8 cellular contexts compared by ENCODE assay signal in the genomic region with DNA sequence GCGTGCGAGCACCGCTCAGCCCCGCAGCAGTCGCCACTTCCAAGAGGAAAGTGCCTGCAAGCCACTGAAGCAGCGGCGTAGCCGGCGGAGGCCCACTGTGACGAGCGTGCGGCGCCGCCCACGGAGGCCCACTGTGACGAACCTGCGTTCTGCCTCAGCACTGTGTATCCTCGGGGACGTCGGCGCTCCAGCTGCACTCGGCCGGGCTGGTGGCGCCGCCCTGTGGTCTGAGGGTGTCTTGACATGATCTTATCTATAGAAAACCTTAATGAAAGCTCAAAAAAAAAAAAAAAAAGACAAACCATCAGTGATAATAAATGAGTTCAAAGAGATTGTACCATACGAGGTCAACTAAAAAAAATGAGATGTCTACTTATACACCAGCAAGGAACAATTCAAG. TPM values are rescaled to one million over a fixed set of nuclear protein-coding genes. Genes with fewer than 3 reads are reported as not detected.
DNase-seq lines count a peak whose midpoint lies in the region; ATAC-seq, FAIRE-seq and TF ChIP-seq lines count a peak whose summit lies in the region.
"Not testable (repeated sequence)": the region's sequence is repeated elsewhere in the genome, so short reads cannot be mapped to it uniquely, and the experiment has no call there.

Gene RGPD8 (minus strand): TSS at position 166 of the 400 bp plus-strand sequence. CDS start 192 bp downstream, outside the sequence.

- H3K4me1 ChIP-seq in OCI-LY7 (ENCODE audit: insufficient read depth, low read length, poor library complexity, severe bottlenecking); endothelial cell of umbilical vein (ENCODE audit: control insufficient read depth, extremely low read depth, insufficient read depth, low read length); lung (ENCODE audit: control insufficient read depth in 2 of 2, insufficient read depth in 2 of 2, low read length in 2 of 2): not testable (repeated sequence)

- ATAC-seq in GM18867 (IDR thresholded peaks at IDR 0.05; ENCODE audit: unreplicated experiment), result peak; percentile 89
- peak; percentile 90 for ATAC-seq in HG02938 (IDR thresholded peaks at IDR 0.05; ENCODE audit: unreplicated experiment)
- ATAC-seq in activated T-cell treated with anti-CD3 and anti-CD28 coated beads, Interleukin-2, amount 50 U/mL, for 4 hours, result peak; percentile 99 to 100
- ATAC-seq in lung (ENCODE audit: insufficient read depth, low FRiP score), result peak; percentile 100

- peak; percentile 77 for DNase-seq in A172 (ENCODE audit: low spot score)
- DNase-seq in OCI-LY7 (ENCODE audit: low spot score), result peak; percentile 68
- DNase-seq in activated T-cell treated with anti-CD3 and anti-CD28 coated beads, Interleukin-2, amount 50 U/mL, for 4 hours, result peak; percentile 92
- DNase-seq in endothelial cell of umbilical vein (ENCODE audit: low read depth, low spot score), result peak; percentile 92
- peak; percentile 91 for DNase-seq in lung (ENCODE audit: low spot score)
- peak; percentile 73 to 79 for DNase-seq in stimulated activated CD4-positive, alpha-beta T cell treated with anti-CD3 and anti-CD28 coated beads, Interleukin-1b, Interleukin-23, amount 100 ng/mL, for 1 hour (ENCODE audit: low read depth in 2 of 2)

- intact Hi-C loops in OCI-LY7 (cut with micrococcal nuclease; ENCODE audit: unreplicated experiment), result not testable (repeated sequence)
- intact Hi-C loops in endothelial cell of umbilical vein (cut with micrococcal nuclease), result loop anchor here (2.0 to 5.0 kb wide), 2 partner anchors 176 to 313 kb away; partner anchors contain the start of gene ZC3H8

- H3K9me3 ChIP-seq in OCI-LY7 (ENCODE audit: low read length); endothelial cell of umbilical vein (replicated peaks; ENCODE audit: control insufficient read depth, insufficient read depth, low read length); lung (ENCODE audit: control insufficient read depth in 2 of 2, insufficient read depth in 1 of 2, low read length in 1 of 2): not testable (repeated sequence)

- not testable (repeated sequence) for H4K20me1 ChIP-seq in OCI-LY7 (ENCODE audit: insufficient read depth, low read length); endothelial cell of umbilical vein (replicated peaks; ENCODE audit: control insufficient read depth, extremely low read depth, insufficient read depth, low read length)

- H3K4me3 ChIP-seq in OCI-LY7 (ENCODE audit: low read depth, low read length, poor library complexity, severe bottlenecking); lung: not testable (repeated sequence)
- H3K4me3 ChIP-seq in endothelial cell of umbilical vein (replicated peaks in 1 of 3; ENCODE audit: insufficient read depth in 1 of 3, low read depth in 1 of 3, low read length in 3 of 3), result peak within 1 kb of the TSS in 2 of 3 experiments; percentile 38 to 48

- not testable (repeated sequence) for H2AFZ ChIP-seq in OCI-LY7 (ENCODE audit: low read length)
- H2AFZ ChIP-seq in endothelial cell of umbilical vein (ENCODE audit: low read depth, low read length), result peak within 1 kb of the TSS; percentile 70

- not testable (repeated sequence) for H3K4me2 ChIP-seq in OCI-LY7 (ENCODE audit: low read length)
- H3K4me2 ChIP-seq in endothelial cell of umbilical vein (ENCODE audit: insufficient read depth, low read length), result peak within 1 kb of the TSS; percentile 42

- not testable (repeated sequence) for H3K27ac ChIP-seq in OCI-LY7 (ENCODE audit: low read depth, low read length, poor library complexity, severe bottlenecking)
- H3K27ac ChIP-seq in endothelial cell of umbilical vein (ENCODE audit: insufficient read depth, low read depth, low read length), result peak within 1 kb of the TSS; percentile 37
- H3K27ac ChIP-seq in lung (ENCODE audit: low read depth in 1 of 2, low read length in 1 of 2), result peak within 1 kb of the TSS in 1 of 2 donors; percentile 83

- H3K9ac ChIP-seq in endothelial cell of umbilical vein (replicated peaks; ENCODE audit: extremely low read depth, insufficient read depth, low read length), result not testable (repeated sequence)

- peaks cover 14% of the 10 kb centered on the region for H3K4me1 Mint-ChIP-seq in activated T-cell treated with anti-CD3 and anti-CD28 coated beads, Interleukin-2, amount 50 U/mL, for 4 hours (ENCODE audit: low read depth)

- 0% methylated on average over 7 to 17 of the region's 26 CpGs for WGBS in lung, 2 donors

- TF ChIP-seq CTCF in OCI-LY7 (conservative IDR thresholded peaks at IDR 0.05; ENCODE audit: low read length) (peak; percentile 61), endothelial cell of umbilical vein (IDR thresholded peaks at IDR 0.05; ENCODE audit: extremely low read depth in 1 of 2, insufficient read depth in 1 of 2, low read depth in 1 of 2, low read length in 2 of 2) (peak; percentile 29 to 49), lung (IDR thresholded peaks at IDR 0.05; ENCODE audit: control extremely low read depth, extremely low read depth) (peak; percentile 65)

- H3K27me3 Mint-ChIP-seq in activated T-cell treated with anti-CD3 and anti-CD28 coated beads, Interleukin-2, amount 50 U/mL, for 4 hours (ENCODE audit: low read depth), result peaks cover 13% of the 10 kb centered on the region

- CTCF ChIA-PET in OCI-LY7 (lab: Charles Lee; ENCODE audit: unreplicated experiment), result not testable (repeated sequence)
- CTCF ChIA-PET in endothelial cell of umbilical vein (lab: Charles Lee), result interaction anchor here (0.6 to 1.8 kb wide), 13 partner anchors 40 to 546 kb away, joined by 3 to 33 read pairs (median 4); no protein-coding TSS in a partner anchor

- not testable (repeated sequence) for H3K36me3 ChIP-seq in OCI-LY7 (ENCODE audit: insufficient read depth, low read length); endothelial cell of umbilical vein (ENCODE audit: control insufficient read depth in 2 of 2, extremely low read depth in 1 of 2, insufficient read depth in 2 of 2, low read length in 2 of 2); lung (ENCODE audit: control insufficient read depth in 2 of 2, insufficient read depth in 2 of 2, low read length in 2 of 2)

- peak within 1 kb of the TSS; percentile 83 for H3K4me3 Mint-ChIP-seq in activated T-cell treated with anti-CD3 and anti-CD28 coated beads, Interleukin-2, amount 50 U/mL, for 4 hours

- H3K9me3 Mint-ChIP-seq in activated T-cell treated with anti-CD3 and anti-CD28 coated beads, Interleukin-2, amount 50 U/mL, for 4 hours, result not testable (repeated sequence)

- not testable (repeated sequence) for H3K9me2 ChIP-seq in OCI-LY7 (ENCODE audit: insufficient read depth, low read length)

- TF ChIP-seq POLR2A in endothelial cell of umbilical vein (IDR thresholded peaks at IDR 0.05; ENCODE audit: low read depth, low read length), result not testable (repeated sequence)

- dilution Hi-C loops in endothelial cell of umbilical vein (cut with MboI; ENCODE audit: extremely low pct_ligation_motif_present, low sequenced_read_pairs), result not testable (repeated sequence)

- not testable (repeated sequence) for BruUV-seq in OCI-LY7 (replicated peaks; lab: Mats Ljungman, UMichigan); endothelial cell of umbilical vein (replicated peaks; lab: Mats Ljungman, UMichigan)

- H3K36me3 Mint-ChIP-seq in activated T-cell treated with anti-CD3 and anti-CD28 coated beads, Interleukin-2, amount 50 U/mL, for 4 hours (ENCODE audit: insufficient read depth), result not testable (repeated sequence)

- H3K27me3 ChIP-seq in endothelial cell of umbilical vein (ENCODE audit: control insufficient read depth in 2 of 2, insufficient read depth in 2 of 2, low read length in 2 of 2); lung (ENCODE audit: control insufficient read depth, insufficient read depth): not testable (repeated sequence)

- FAIRE-seq in endothelial cell of umbilical vein (lab: Jason Lieb, UNC), result not testable (repeated sequence)

- not testable (repeated sequence) for H3K9me1 ChIP-seq in endothelial cell of umbilical vein (replicated peaks; ENCODE audit: control insufficient read depth, extremely low read depth, insufficient read depth, low read length)

- not testable (repeated sequence) for H3K79me2 ChIP-seq in OCI-LY7 (ENCODE audit: insufficient read depth, low read depth, low read length); endothelial cell of umbilical vein (ENCODE audit: control insufficient read depth, insufficient read depth, low read length)

- POLR2A ChIA-PET in OCI-LY7 (lab: Charles Lee), result not testable (repeated sequence)
- POLR2A ChIA-PET in endothelial cell of umbilical vein (lab: Charles Lee), result interaction anchor here (0.6 to 0.9 kb wide), 4 partner anchors 179 to 536 kb away, joined by 3 to 6 read pairs (median 3); partner anchors contain the start of gene ZC3H8

TF ChIP-seq in endothelial cell of umbilical vein, 7 proteins besides CTCF, POLR2A, EP300 and RAD21:
- TF ChIP-seq GATA2 (IDR thresholded peaks at IDR 0.05; ENCODE audit: insufficient read depth, insufficient read length, low read depth, low read length), result peak; percentile 69

RNA-seq across cellular contexts. Expression of gene RGPD8, which starts in this region (rescaled TPM):
- total RNA-seq in A172 (2014; rRNA removed; shearing (Covaris generic)), result 3.6 and 4.3 TPM in 2 replicates
- 0.44 TPM in 1 of 2 replicates, not detected in the other for total RNA-seq in OCI-LY7 (2014; rRNA removed; shearing (Covaris generic))
- total RNA-seq in OCI-LY7 (2022) (0.22 TPM in 1 of 2 replicates, not detected in the other), endothelial cell of umbilical vein (10.8 and 17.7 TPM in 2 replicates), lung (10 to 100 TPM; 10.2 to 51.1 TPM)
- total RNA-seq in activated T-cell treated with anti-CD3 and anti-CD28 coated beads, Interleukin-2, amount 50 U/mL, for 4 hours, result 10 to 100 TPM in 2 of 3 donors, 1 to 10 TPM in 1; 9.9 to 14.0 (median 10.8) TPM
- polyA plus RNA-seq in endothelial cell of umbilical vein (0.75 and 0.98 TPM in 2 replicates), lung (1 to 10 TPM in 1 of 2 donors, under 1 TPM in 1; 0.81 to 2.1 TPM)
- 0.37 and 0.52 TPM in 2 replicates for polyA plus RNA-seq in endothelial cell of umbilical vein (2011; cell fraction: cytosol; rRNA removed)
- polyA plus RNA-seq in endothelial cell of umbilical vein (2011; cell fraction: nucleus; rRNA removed), result 10.8 and 12.0 TPM in 2 replicates
- polyA plus RNA-seq in endothelial cell of umbilical vein (2012), result 6.2 and 8.0 TPM in 2 replicates
- 1.7 and 7.9 TPM in 2 replicates for polyA minus RNA-seq in endothelial cell of umbilical vein
- polyA minus RNA-seq in endothelial cell of umbilical vein (2011; cell fraction: cytosol; rRNA and poly(A)+ RNA removed), result 2.7 TPM
- 28.9 and 30.9 TPM in 2 replicates for polyA minus RNA-seq in endothelial cell of umbilical vein (2011; cell fraction: nucleus; rRNA and poly(A)+ RNA removed)

Comparison
In these comparisons a context has a peak if more than half of its experiments do, and no peak if none do; other contexts are left out.
1. Peak in DNase-seq in OCI-LY7; RNA of the gene not detected or under 1 TPM.